Comparison of ENCODE assay signal across 8 cellular contexts in the genomic region with DNA sequence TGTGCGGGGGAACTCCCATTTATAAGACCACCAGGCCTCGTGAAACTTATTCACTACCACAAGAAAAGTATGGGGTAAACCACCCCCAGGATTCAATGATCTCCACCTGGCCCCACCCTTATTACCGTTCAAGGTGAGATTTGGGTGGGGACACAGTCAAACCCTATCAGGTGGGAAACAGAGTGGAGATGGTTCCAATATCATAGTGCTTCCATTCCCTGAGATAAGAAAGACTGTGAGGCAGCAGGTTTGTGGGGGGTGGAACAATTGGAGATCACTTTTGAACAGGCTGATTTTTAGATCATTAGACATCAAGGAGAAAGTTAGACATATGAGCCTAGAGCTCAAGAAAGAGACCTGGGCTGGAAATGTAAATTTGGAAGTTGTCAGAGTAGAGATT. TPM values are rescaled to one million over a fixed set of nuclear protein-coding genes. Genes with fewer than 3 reads are reported as not detected.
"Had no signal": no experiment of that assay in that cellular context is flagged by ENCODE, and none has a peak within 500 bp of the region (broad histone marks: within the 10 kb centered on the region; RNA-seq: fewer than 3 reads in every experiment).

No MANE protein-coding gene starts in this region.

- ATAC-seq: GM23338 had no signal

- DNase-seq: H9, HCEC 1CT, IMR-90 had no signal

- H3K4me3 Mint-ChIP-seq: GM23338, H9 had no signal

- FAIRE-seq: H1, H54, HTR-8/SVneo had no signal

- H3K4me3 ChIP-seq: GM23338 had no signal

- H3K27ac Mint-ChIP-seq: GM23338, H9 had no signal

- H2AFZ ChIP-seq: GM23338 had no signal

- H3K4me2 ChIP-seq: GM23338 had no signal

- H3K9me3 Mint-ChIP-seq: GM23338 had no signal

RNA-seq across cellular contexts. Expression of a gene that starts 39.3 kb away (rescaled TPM):
- total RNA-seq: GM23338, H1, H9, HT-29, IMR-90 had no signal
- polyA plus RNA-seq: GM23338, H1, IMR-90 had no signal

RNA-seq across cellular contexts. Expression of a gene that starts 42.2 kb away (rescaled TPM):
- total RNA-seq: GM23338, H1, H9, HT-29, IMR-90 had no signal
- polyA plus RNA-seq: GM23338, H1, IMR-90 had no signal
